In the genomic region with DNA sequence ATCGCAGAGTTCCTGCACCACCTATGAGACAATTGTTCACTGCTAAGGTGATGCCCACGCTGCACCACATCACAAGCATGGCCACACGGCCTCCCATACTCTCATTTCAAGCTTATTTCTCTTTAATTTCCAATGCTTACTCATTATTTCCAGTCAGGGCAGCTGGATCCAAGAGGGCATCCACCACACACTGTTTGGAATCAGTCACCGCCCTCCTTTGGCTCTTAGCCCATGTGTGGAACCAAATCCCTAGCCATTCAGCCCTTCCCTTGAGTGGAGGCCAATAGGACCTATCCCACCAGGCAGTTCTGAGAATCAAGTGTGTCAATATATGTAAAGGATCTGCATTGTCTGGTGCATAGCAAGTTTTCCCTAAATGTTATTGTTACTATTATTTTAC, we compare ENCODE assay signal across 23 cellular contexts. TPM values are rescaled to one million over a fixed set of nuclear protein-coding genes. Genes with fewer than 3 reads are reported as not detected.
DNase-seq lines count a peak whose midpoint lies in the region; ATAC-seq and TF ChIP-seq lines count a peak whose summit lies in the region.
"Had no signal": no experiment of that assay in that cellular context is flagged by ENCODE, and none has a peak within 500 bp of the region (broad histone marks: within the 10 kb centered on the region; RNA-seq: fewer than 3 reads in every experiment).

No MANE protein-coding gene starts in this region.

- TF ChIP-seq CTCF in foreskin keratinocyte (conservative IDR thresholded peaks at IDR 0.05), result no peak

- DNase-seq in AG20443 (ENCODE audit: low spot score) (peak; percentile 12), dermis blood vessel endothelial cell (peak; percentile 46), iPS-NIHi11 (ENCODE audit: low spot score) (peak; percentile 13), SIG-M5 treated with dmso at 0.1 percent for 504 hours (lab: John Stamatoyannopoulos, UW; ENCODE audit: unreplicated experiment) (no peak), foreskin keratinocyte (no peak), germinal center (ENCODE audit: low spot score) (no peak)
- DNase-seq: Caco-2; CD4-positive, alpha-beta memory T cell; DMS 273 treated with DMSO at 0.1 percent for 48 hours; DMS79 treated with DMSO at 0.1 percent for 48 hours; GOT3; HCEC 1CT; NCI-H1417; NCI-H1694 treated with DMSO at 0.1 percent for 48 hours; NCI-H2107; NCI-H2227 treated with DMSO at 0.1 percent for 48 hours; NCI-H510A; NCI-H82; OCI-M1 had no signal

- H3K27ac ChIP-seq in foreskin keratinocyte, result no peak overlapping the region
- H3K27ac ChIP-seq: BLaER1 treated with 17β-estradiol and CSF1 and Interleukin-3, amounts not matched to agents 10 nM and 100 nM had no signal

- no peak for TF ChIP-seq EP300 in Ishikawa (IDR thresholded peaks at IDR 0.05; ENCODE audit: borderline replicate concordance)

- no peak for TF ChIP-seq RAD21 in Ishikawa (IDR thresholded peaks at IDR 0.05; ENCODE audit: low read depth)

- ATAC-seq in foreskin keratinocyte, result no peak
- ATAC-seq: Right ventricle myocardium inferior had no signal

- peaks cover 3% of the 10 kb centered on the region for H3K4me1 ChIP-seq in foreskin keratinocyte
- H3K4me1 ChIP-seq: BLaER1 treated with 17β-estradiol and CSF1 and Interleukin-3, amounts not matched to agents 10 nM and 100 nM; Caco-2 had no signal

- no peaks in the 10 kb centered on the region for H3K27me3 ChIP-seq in foreskin keratinocyte
- H3K27me3 ChIP-seq: BLaER1 treated with 17β-estradiol and CSF1 and Interleukin-3, amounts not matched to agents 10 nM and 100 nM had no signal

TF ChIP-seq in Ishikawa, 13 proteins besides CTCF, POLR2A, EP300 and RAD21:
- TF ChIP-seq TEAD4 (IDR thresholded peaks at IDR 0.05), result no peak
- TF ChIP-seq NFIC (IDR thresholded peaks at IDR 0.05), result peak; percentile 32; the same call in 1 of the 2 replicates
TF ChIP-seq in Ishikawa: peak in this region for 1.

RNA-seq across cellular contexts. Expression of a gene that starts 26.3 kb away (rescaled TPM):
- total RNA-seq in dermis blood vessel endothelial cell (63.3 and 106 TPM in 2 replicates), foreskin keratinocyte (0.95 and 1.0 TPM in 2 replicates)
- 0.60 and 0.66 TPM in 2 replicates for polyA plus RNA-seq in foreskin keratinocyte
- total RNA-seq: A673; Caco-2; CD4-positive, alpha-beta memory T cell had no signal
- polyA plus RNA-seq: CD4-positive, alpha-beta memory T cell had no signal

Comparison
In these comparisons a context has a peak if more than half of its experiments do, and no peak if none do; other contexts are left out.
1. DNase-seq: peak in AG20443 (single experiment), dermis blood vessel endothelial cell (single experiment) and iPS-NIHi11 (single experiment); none in SIG-M5 treated with dmso at 0.1 percent for 504 hours (single experiment), foreskin keratinocyte (0 of 2) and germinal center (single experiment).
2. RNA of a gene that starts 26.3 kb away (total RNA-seq): 63.3 to 106 TPM in dermis blood vessel endothelial cell; 0.95 to 1.0 TPM in foreskin keratinocyte; every median in the first group is over 10 times any median in the second.